12 cellular contexts compared by ENCODE assay signal in genomic region chr7:88396295-88396947, GRCh38.
A peak's percentile ranks its signal among the peaks of the same experiment; 100 is the strongest.
DNase-seq lines count a peak whose midpoint lies in the region; ATAC-seq and TF ChIP-seq lines count a peak whose summit lies in the region.
"Had no signal": no experiment of that assay in that cellular context is flagged by ENCODE, and none has a peak within 500 bp of the region (broad histone marks: within the 10 kb centered on the region; RNA-seq: fewer than 3 reads in every experiment).

No MANE protein-coding gene starts in this region.

- H3K4me3 ChIP-seq in spleen (peak overlapping the region in 1 of 8 donors; percentile 12), psoas muscle (no peak overlapping the region), osteoblast (ENCODE audit: insufficient read depth, low read length) (no peak overlapping the region)

- H3K4me2 ChIP-seq in osteoblast (ENCODE audit: insufficient read depth, low read length) = no peak overlapping the region

- H3K9me3 ChIP-seq in spleen (no peaks in the 10 kb centered on the region), psoas muscle (no peaks in the 10 kb centered on the region), osteoblast (ENCODE audit: low read depth, low read length) (no peaks in the 10 kb centered on the region)

- no peak for TF ChIP-seq POLR2A in spleen (IDR thresholded peaks at IDR 0.05)

- H3K27me3 ChIP-seq in spleen (replicated peaks in 1 of 7) (no peaks in the 10 kb centered on the region), psoas muscle (ENCODE audit: insufficient read depth in 3 of 3, low read length in 2 of 3) (no peaks in the 10 kb centered on the region), osteoblast (ENCODE audit: insufficient read depth, low read length) (no peaks in the 10 kb centered on the region)

- ATAC-seq in GM21786 (IDR thresholded peaks at IDR 0.05; ENCODE audit: unreplicated experiment) = peak; percentile 74
- ATAC-seq in HG03378 (IDR thresholded peaks at IDR 0.05; ENCODE audit: unreplicated experiment) = peak; percentile 81
- no peak for ATAC-seq in psoas muscle
- ATAC-seq: effector memory CD8-positive, alpha-beta T cell had no signal

- H2AFZ ChIP-seq in osteoblast (ENCODE audit: low read length) = no peak overlapping the region

- H3K27ac ChIP-seq in spleen (peak overlapping the region in 6 of 8 donors; percentile 16 to 74 (median 54)), psoas muscle (no peak overlapping the region), osteoblast (ENCODE audit: low read depth, low read length) (no peak overlapping the region)

- H3K36me3 ChIP-seq in spleen (no peaks in the 10 kb centered on the region), psoas muscle (ENCODE audit: insufficient read depth in 1 of 2, low read depth in 1 of 2) (no peaks in the 10 kb centered on the region), osteoblast (ENCODE audit: insufficient read depth, low read length) (no peaks in the 10 kb centered on the region)

- intact Hi-C loops in spleen (cut with DNase I; ENCODE audit: low total_unique reads) (no loop called here), psoas muscle (cut with DNase I) (no loop called here)

- H3K4me1 ChIP-seq in spleen (peaks cover 0 to 11% (median 0%) of the 10 kb centered on the region in 6 donors), psoas muscle (no peaks in the 10 kb centered on the region), osteoblast (ENCODE audit: insufficient read depth, low read length) (no peaks in the 10 kb centered on the region)

- no peaks in the 10 kb centered on the region for H3K79me2 ChIP-seq in osteoblast (ENCODE audit: insufficient read depth, low read length)

- peak; percentile 32 for DNase-seq in NK-92 treated with Interleukin-12 subunit alpha and Interleukin-12 subunit beta, amount 100 ng/mL, for 24 hours (lab: John Stamatoyannopoulos, UW)
- DNase-seq in NK-92 (lab: John Stamatoyannopoulos, UW; ENCODE audit: unreplicated experiment) = no peak
- DNase-seq in spleen = no peak
- no peak for DNase-seq in psoas muscle
- DNase-seq in globus pallidus (ENCODE audit: low spot score) = no peak
- no peak for DNase-seq in osteoblast (ENCODE audit: insufficient read length, low spot score, missing footprints)
- DNase-seq: effector memory CD8-positive, alpha-beta T cell; immature natural killer cell; nucleus accumbens; Right ventricle myocardium superior had no signal

- TF ChIP-seq CTCF in spleen (IDR thresholded peaks at IDR 0.05 in 8 of 11, conservative IDR thresholded peaks at IDR 0.05 in 3 of 11) = no peak
- TF ChIP-seq CTCF in psoas muscle (IDR thresholded peaks at IDR 0.05) = no peak
- TF ChIP-seq CTCF in osteoblast (IDR thresholded peaks at IDR 0.05; ENCODE audit: extremely low read depth, low read depth, low read length) = no peak

- H4K20me1 ChIP-seq in osteoblast (ENCODE audit: insufficient read depth, low read length) = no peaks in the 10 kb centered on the region

- WGBS in spleen, 5 donors = 30 to 49% (median 35%) methylated on average over 2 of the region's 2 CpGs
- 51 to 64% (median 63%) methylated on average over 2 of the region's 2 CpGs for WGBS in psoas muscle, 3 donors

Comparison
In these comparisons a context has a peak if more than half of its experiments do, and no peak if none do; other contexts are left out.
1. ATAC-seq: peak in GM21786 (single experiment) and HG03378 (single experiment); none in psoas muscle (0 of 4).
2. H3K27ac ChIP-seq: peak in spleen (6 of 8); none in psoas muscle (single experiment) and osteoblast (single experiment).